In genomic region chr10:55305281-55305680, GRCh38 we compare ENCODE assay signal across 14 cellular contexts.
A peak's percentile ranks its signal among the peaks of the same experiment; 100 is the strongest.
DNase-seq lines count a peak whose midpoint lies in the region; ATAC-seq and TF ChIP-seq lines count a peak whose summit lies in the region.
"Had no signal": no experiment of that assay in that cellular context is flagged by ENCODE, and none has a peak within 500 bp of the region (broad histone marks: within the 10 kb centered on the region; RNA-seq: fewer than 3 reads in every experiment).

No MANE protein-coding gene starts in this region.

- H2BK5ac ChIP-seq in neuronal stem cell (ENCODE audit: low read length): no peak overlapping the region

- H3K36me3 ChIP-seq in BE2C (no peaks in the 10 kb centered on the region), neuronal stem cell (replicated peaks in 1 of 2; ENCODE audit: control insufficient read depth in 2 of 2, insufficient read depth in 2 of 2, low read length in 2 of 2) (no peaks in the 10 kb centered on the region)
- H3K36me3 ChIP-seq: BLaER1 treated with 17β-estradiol and CSF1 and Interleukin-3, amounts not matched to agents 10 nM and 100 nM had no signal

- H4K8ac ChIP-seq in neuronal stem cell (ENCODE audit: low read depth, low read length): no peak overlapping the region

- no peak overlapping the region for H4K91ac ChIP-seq in neuronal stem cell (ENCODE audit: low read depth, low read length, poor library complexity)

- no peak overlapping the region for H2AK5ac ChIP-seq in neuronal stem cell (ENCODE audit: low read depth, low read length)

- H2BK120ac ChIP-seq in neuronal stem cell (ENCODE audit: low read depth, low read length): no peak overlapping the region

- H3K79me1 ChIP-seq in neuronal stem cell (ENCODE audit: low read depth, low read length): no peaks in the 10 kb centered on the region

- no peak for TF ChIP-seq CTCF in BE2C (IDR thresholded peaks at IDR 0.05; ENCODE audit: low read depth, low read length)
- no peak for TF ChIP-seq CTCF in omental fat pad (IDR thresholded peaks at IDR 0.05)

- H3K9ac ChIP-seq in neuronal stem cell (ENCODE audit: low read depth, low read length, poor library complexity): no peak overlapping the region
- H3K9ac ChIP-seq: BLaER1 treated with 17β-estradiol and CSF1 and Interleukin-3, amounts not matched to agents 10 nM and 100 nM had no signal

- H3K4me3 ChIP-seq in BE2C (ENCODE audit: low read depth, low read length) (no peak overlapping the region), neuronal stem cell (ENCODE audit: low read length in 2 of 2) (no peak overlapping the region)
- H3K4me3 ChIP-seq: BLaER1 treated with 17β-estradiol and CSF1 and Interleukin-3, amounts not matched to agents 10 nM and 100 nM; GM23338 had no signal

- H3K27me3 ChIP-seq in BE2C (no peaks in the 10 kb centered on the region), neuronal stem cell (ENCODE audit: control insufficient read depth in 3 of 3, insufficient read depth in 3 of 3, low read depth in 1 of 3, low read length in 3 of 3) (no peaks in the 10 kb centered on the region)
- H3K27me3 ChIP-seq: BLaER1 treated with 17β-estradiol and CSF1 and Interleukin-3, amounts not matched to agents 10 nM and 100 nM had no signal

- no peak overlapping the region for H3K23ac ChIP-seq in neuronal stem cell (ENCODE audit: low read depth, low read length, poor library complexity)

- ATAC-seq in omental fat pad (ENCODE audit: low FRiP score): no peak
- ATAC-seq: CD8-positive, alpha-beta T cell; GM23338 had no signal

- H3K27ac ChIP-seq in neuronal stem cell (replicated peaks; ENCODE audit: low read length): no peak overlapping the region
- H3K27ac ChIP-seq: BLaER1 treated with 17β-estradiol and CSF1 and Interleukin-3, amounts not matched to agents 10 nM and 100 nM had no signal

- peak overlapping the region; percentile 4 for H2AFZ ChIP-seq in neuronal stem cell (ENCODE audit: low read length)
- H2AFZ ChIP-seq: GM23338 had no signal

- peaks cover 10% of the 10 kb centered on the region for H3K4me1 ChIP-seq in BE2C
- H3K4me1 ChIP-seq in neuronal stem cell (ENCODE audit: control insufficient read depth in 2 of 2, insufficient read depth in 1 of 2, low read depth in 1 of 2, low read length in 2 of 2): peaks cover 0 to 2% of the 10 kb centered on the region in 2 donors
- H3K4me1 ChIP-seq: BLaER1 treated with 17β-estradiol and CSF1 and Interleukin-3, amounts not matched to agents 10 nM and 100 nM had no signal

- no peaks in the 10 kb centered on the region for H3K9me3 ChIP-seq in BE2C
- no peaks in the 10 kb centered on the region for H3K9me3 ChIP-seq in neuronal stem cell (replicated peaks in 1 of 2; ENCODE audit: control insufficient read depth in 2 of 2, insufficient read depth in 1 of 2, low read depth in 1 of 2, low read length in 2 of 2)
- H3K9me3 ChIP-seq: BLaER1 treated with 17β-estradiol and CSF1 and Interleukin-3, amounts not matched to agents 10 nM and 100 nM had no signal

- H3K14ac ChIP-seq in neuronal stem cell (ENCODE audit: low read length): no peak overlapping the region

- H2BK12ac ChIP-seq in neuronal stem cell (ENCODE audit: low read length): no peak overlapping the region

- H2BK15ac ChIP-seq in neuronal stem cell (ENCODE audit: low read length): no peak overlapping the region

- H3K4ac ChIP-seq in neuronal stem cell (ENCODE audit: low read length): no peak overlapping the region

- H3K18ac ChIP-seq in neuronal stem cell (ENCODE audit: low read length): no peak overlapping the region

- DNase-seq in BE2C: peak; percentile 34
- peak; percentile 73 for DNase-seq in NCI-H69 (lab: John Stamatoyannopoulos, UW)
- peak; percentile 76 for DNase-seq in islet precursor cell
- no peak for DNase-seq in neuronal stem cell (ENCODE audit: low spot score)
- DNase-seq in NCI-H2171 treated with DMSO at 0.1 percent for 48 hours (lab: John Stamatoyannopoulos, UW): no peak
- DNase-seq in DMS79 treated with DMSO at 0.1 percent for 48 hours (lab: John Stamatoyannopoulos, UW): no peak
- no peak for DNase-seq in omental fat pad (ENCODE audit: low spot score)
- DNase-seq: 8988T; Calu3; CD8-positive, alpha-beta T cell; GF-D8; HCEC 1CT had no signal

- no peak overlapping the region for H3K4me2 ChIP-seq in neuronal stem cell (ENCODE audit: insufficient read depth, low read length, poor library complexity, severe bottlenecking)
- H3K4me2 ChIP-seq: BLaER1 treated with 17β-estradiol and CSF1 and Interleukin-3, amounts not matched to agents 10 nM and 100 nM; GM23338 had no signal

Comparison
In these comparisons a context has a peak if more than half of its experiments do, and no peak if none do; other contexts are left out.
1. DNase-seq: peak in BE2C (single experiment), NCI-H69 (single experiment) and islet precursor cell (single experiment); none in neuronal stem cell (single experiment), NCI-H2171 treated with DMSO at 0.1 percent for 48 hours (single experiment), DMS79 treated with DMSO at 0.1 percent for 48 hours (single experiment) and omental fat pad (single experiment).